Comparison of ENCODE assay signal across 8 cellular contexts in the genomic region with DNA sequence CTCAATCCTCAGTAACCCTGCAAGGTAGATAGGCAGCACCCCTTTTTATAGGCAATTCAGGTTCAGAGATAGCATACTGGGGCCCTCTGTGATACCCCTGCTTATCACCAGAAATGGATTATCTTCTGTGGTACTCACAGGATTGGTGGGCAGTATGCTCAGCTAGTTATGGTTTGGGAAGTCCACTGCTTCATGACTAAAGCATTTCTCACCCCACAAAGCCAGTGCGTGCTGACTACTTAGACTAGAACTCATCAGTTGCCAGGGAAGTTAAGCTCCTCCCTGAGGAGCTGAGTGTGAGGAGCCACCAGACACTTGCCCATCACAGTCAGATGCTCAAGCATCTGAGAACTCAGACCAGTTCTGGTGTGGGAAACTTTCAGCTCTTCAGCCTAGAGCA.
DNase-seq lines count a peak whose midpoint lies in the region; ATAC-seq and TF ChIP-seq lines count a peak whose summit lies in the region.

No MANE protein-coding gene starts in this region.

- no peaks in the 10 kb centered on the region for H3K27me3 ChIP-seq in CD8-positive, alpha-beta T cell (ENCODE audit: insufficient read depth, low read length)
- no peaks in the 10 kb centered on the region for H3K27me3 ChIP-seq in GM23338 (ENCODE audit: insufficient read depth)

- no peak overlapping the region for H3K4me2 ChIP-seq in GM23338

- no peak overlapping the region for H3K27ac ChIP-seq in CD8-positive, alpha-beta T cell (ENCODE audit: low read depth, low read length)
- H3K27ac ChIP-seq in GM23338 (ENCODE audit: low read depth) = no peak overlapping the region

- CTCF ChIA-PET in CD8-positive, alpha-beta T cell (lab: Charles Lee) = interaction anchor here (1.4 to 2.0 kb wide), 2 partner anchors 57 to 189 kb away, joined by 3 to 5 read pairs; no protein-coding TSS in a partner anchor

- H4K20me1 ChIP-seq in GM23338 (replicated peaks; ENCODE audit: insufficient read depth) = no peaks in the 10 kb centered on the region

- H3K36me3 ChIP-seq in CD8-positive, alpha-beta T cell (ENCODE audit: insufficient read depth, low read length) = no peaks in the 10 kb centered on the region
- 0 out of 2 replicates have a peak, but pooled peaks cover 2% of the 10 kb centered on the region for H3K36me3 ChIP-seq in GM23338 (ENCODE audit: insufficient read depth)

- H3K79me2 ChIP-seq in GM23338 (replicated peaks; ENCODE audit: insufficient read depth) = no peaks in the 10 kb centered on the region

- no peak overlapping the region for H3K4me3 Mint-ChIP-seq in CD8-positive, alpha-beta T cell
- H3K4me3 Mint-ChIP-seq in GM23338 = no peak overlapping the region
- no peak overlapping the region for H3K4me3 Mint-ChIP-seq in T-helper 17 cell

- H3K9me2 ChIP-seq in GM23338 (ENCODE audit: insufficient read depth) = no peaks in the 10 kb centered on the region

- H3K9me3 Mint-ChIP-seq in CD8-positive, alpha-beta T cell = no peaks in the 10 kb centered on the region
- no peaks in the 10 kb centered on the region for H3K9me3 Mint-ChIP-seq in GM23338

- H3K4me3 ChIP-seq in CD8-positive, alpha-beta T cell (ENCODE audit: low read depth, low read length) = no peak overlapping the region
- no peak overlapping the region for H3K4me3 ChIP-seq in GM23338

- H3K9me3 ChIP-seq in CD8-positive, alpha-beta T cell (ENCODE audit: low read length) = no peaks in the 10 kb centered on the region
- no peaks in the 10 kb centered on the region for H3K9me3 ChIP-seq in T-helper 17 cell (ENCODE audit: control insufficient read depth, low read length, poor library complexity, severe bottlenecking)

- H3K27ac Mint-ChIP-seq in CD8-positive, alpha-beta T cell = peak overlapping the region; percentile 56
- H3K27ac Mint-ChIP-seq in GM23338 (no peak overlapping the region), T-helper 17 cell (no peak overlapping the region)

- H3K4me1 ChIP-seq in CD8-positive, alpha-beta T cell (ENCODE audit: insufficient read depth, low read length) = no peaks in the 10 kb centered on the region
- no peaks in the 10 kb centered on the region for H3K4me1 ChIP-seq in GM23338 (ENCODE audit: insufficient read depth)

- ATAC-seq in CD8-positive, alpha-beta T cell = no peak
- ATAC-seq in GM23338 (peak; percentile 73), T-helper 17 cell (peak; percentile 18), HG03280 (IDR thresholded peaks at IDR 0.05; ENCODE audit: unreplicated experiment) (no peak)

- H3K4me1 Mint-ChIP-seq in CD8-positive, alpha-beta T cell (ENCODE audit: low read depth) = peaks cover 2% of the 10 kb centered on the region
- H3K4me1 Mint-ChIP-seq in GM23338 (no peaks in the 10 kb centered on the region), T-helper 17 cell (peaks cover 3% of the 10 kb centered on the region)

- intact Hi-C loops in CD8-positive, alpha-beta T cell (cut with DNase I, micrococcal nuclease) = loop anchor here in 1 of 2 experiments (10.0 kb wide), 1 partner anchor 149 kb away; no protein-coding TSS in a partner anchor

- DNase-seq in CD8-positive, alpha-beta T cell = no peak
- DNase-seq in GM23338 (ENCODE audit: low spot score) (peak; percentile 20), T-helper 17 cell (no peak), iris pigment epithelial cell (ENCODE audit: low read depth) (peak; percentile 92), NCI-H1417 (lab: John Stamatoyannopoulos, UW) (no peak), epidermal melanocyte (ENCODE audit: insufficient read length, low spot score) (no peak), NCI-H1417 treated with DMSO at 0.1 percent for 48 hours (lab: John Stamatoyannopoulos, UW) (no peak)

- peaks cover 11% of the 10 kb centered on the region for H3K36me3 Mint-ChIP-seq in CD8-positive, alpha-beta T cell
- H3K36me3 Mint-ChIP-seq in GM23338 (ENCODE audit: low read depth) = peaks cover 5% of the 10 kb centered on the region; the same call in 2 of the 3 replicates
- H3K36me3 Mint-ChIP-seq in T-helper 17 cell (ENCODE audit: low read depth) = no peaks in the 10 kb centered on the region

- H3K27me3 Mint-ChIP-seq in CD8-positive, alpha-beta T cell (ENCODE audit: low read depth) = no peaks in the 10 kb centered on the region
- H3K27me3 Mint-ChIP-seq in GM23338 (ENCODE audit: insufficient read depth, low read depth, poor library complexity) (peaks cover 6% of the 10 kb centered on the region), T-helper 17 cell (no peaks in the 10 kb centered on the region)

- H2AFZ ChIP-seq in GM23338 = no peak overlapping the region

- no peaks in the 10 kb centered on the region for H3F3A ChIP-seq in GM23338 (replicated peaks; ENCODE audit: low read depth)

- POLR2A ChIA-PET in CD8-positive, alpha-beta T cell (lab: Charles Lee) = interaction anchor here (0.7 to 1.2 kb wide), 4 partner anchors 9 to 20 kb away, joined by 3 to 4 read pairs (median 3); no protein-coding TSS in a partner anchor

- TF ChIP-seq CTCF in CD8-positive, alpha-beta T cell (IDR thresholded peaks at IDR 0.05) = no peak
- TF ChIP-seq CTCF in GM23338 (conservative IDR thresholded peaks at IDR 0.05; ENCODE audit: low read depth in 2 of 2) = no peak

TF ChIP-seq in GM23338, 12 proteins besides CTCF, POLR2A, EP300 and RAD21:
- TF ChIP-seq, protein P1, sequence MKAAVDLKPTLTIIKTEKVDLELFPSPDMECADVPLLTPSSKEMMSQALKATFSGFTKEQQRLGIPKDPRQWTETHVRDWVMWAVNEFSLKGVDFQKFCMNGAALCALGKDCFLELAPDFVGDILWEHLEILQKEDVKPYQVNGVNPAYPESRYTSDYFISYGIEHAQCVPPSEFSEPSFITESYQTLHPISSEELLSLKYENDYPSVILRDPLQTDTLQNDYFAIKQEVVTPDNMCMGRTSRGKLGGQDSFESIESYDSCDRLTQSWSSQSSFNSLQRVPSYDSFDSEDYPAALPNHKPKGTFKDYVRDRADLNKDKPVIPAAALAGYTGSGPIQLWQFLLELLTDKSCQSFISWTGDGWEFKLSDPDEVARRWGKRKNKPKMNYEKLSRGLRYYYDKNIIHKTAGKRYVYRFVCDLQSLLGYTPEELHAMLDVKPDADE (IDR thresholded peaks at IDR 0.05) = no peak
- no peak for TF ChIP-seq NANOG (IDR thresholded peaks at IDR 0.05; ENCODE audit: borderline replicate concordance)
- no peak for TF ChIP-seq JUNB (IDR thresholded peaks at IDR 0.05; ENCODE audit: unreplicated experiment)
- no peak for TF ChIP-seq EZH2 (IDR thresholded peaks at IDR 0.05; ENCODE audit: low read depth, unreplicated experiment)
- TF ChIP-seq, protein P2, sequence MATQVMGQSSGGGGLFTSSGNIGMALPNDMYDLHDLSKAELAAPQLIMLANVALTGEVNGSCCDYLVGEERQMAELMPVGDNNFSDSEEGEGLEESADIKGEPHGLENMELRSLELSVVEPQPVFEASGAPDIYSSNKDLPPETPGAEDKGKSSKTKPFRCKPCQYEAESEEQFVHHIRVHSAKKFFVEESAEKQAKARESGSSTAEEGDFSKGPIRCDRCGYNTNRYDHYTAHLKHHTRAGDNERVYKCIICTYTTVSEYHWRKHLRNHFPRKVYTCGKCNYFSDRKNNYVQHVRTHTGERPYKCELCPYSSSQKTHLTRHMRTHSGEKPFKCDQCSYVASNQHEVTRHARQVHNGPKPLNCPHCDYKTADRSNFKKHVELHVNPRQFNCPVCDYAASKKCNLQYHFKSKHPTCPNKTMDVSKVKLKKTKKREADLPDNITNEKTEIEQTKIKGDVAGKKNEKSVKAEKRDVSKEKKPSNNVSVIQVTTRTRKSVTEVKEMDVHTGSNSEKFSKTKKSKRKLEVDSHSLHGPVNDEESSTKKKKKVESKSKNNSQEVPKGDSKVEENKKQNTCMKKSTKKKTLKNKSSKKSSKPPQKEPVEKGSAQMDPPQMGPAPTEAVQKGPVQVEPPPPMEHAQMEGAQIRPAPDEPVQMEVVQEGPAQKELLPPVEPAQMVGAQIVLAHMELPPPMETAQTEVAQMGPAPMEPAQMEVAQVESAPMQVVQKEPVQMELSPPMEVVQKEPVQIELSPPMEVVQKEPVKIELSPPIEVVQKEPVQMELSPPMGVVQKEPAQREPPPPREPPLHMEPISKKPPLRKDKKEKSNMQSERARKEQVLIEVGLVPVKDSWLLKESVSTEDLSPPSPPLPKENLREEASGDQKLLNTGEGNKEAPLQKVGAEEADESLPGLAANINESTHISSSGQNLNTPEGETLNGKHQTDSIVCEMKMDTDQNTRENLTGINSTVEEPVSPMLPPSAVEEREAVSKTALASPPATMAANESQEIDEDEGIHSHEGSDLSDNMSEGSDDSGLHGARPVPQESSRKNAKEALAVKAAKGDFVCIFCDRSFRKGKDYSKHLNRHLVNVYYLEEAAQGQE (IDR thresholded peaks at IDR 0.05; ENCODE audit: unreplicated experiment) = no peak

Comparison
In these comparisons a context has a peak if more than half of its experiments do, and no peak if none do; other contexts are left out.
1. ATAC-seq: peak in GM23338 (single experiment) and T-helper 17 cell (single experiment); none in CD8-positive, alpha-beta T cell (single experiment) and HG03280 (single experiment).
2. DNase-seq: peak in GM23338 (single experiment) and iris pigment epithelial cell (single experiment); none in CD8-positive, alpha-beta T cell (0 of 7), T-helper 17 cell (0 of 3), NCI-H1417 (0 of 3), epidermal melanocyte (single experiment) and NCI-H1417 treated with DMSO at 0.1 percent for 48 hours (single experiment).